ENCODE assay signal across 1 cellular context in genomic region chr17:79927136-79927661, GRCh38.
TF ChIP-seq lines count a peak whose summit lies in the region.

No MANE protein-coding gene starts in this region.

TF ChIP-seq in HepG2, 621 proteins besides CTCF, POLR2A, EP300 and RAD21 (continued from another document and continues in another):
- TF ChIP-seq TCF12 (IDR thresholded peaks at IDR 0.05) = no peak
- TF ChIP-seq TCF12 (CRISPR knock-in tag; IDR thresholded peaks at IDR 0.05) = no peak
- no peak for TF ChIP-seq THAP9 (CRISPR knock-in tag; IDR thresholded peaks at IDR 0.05; ENCODE audit: borderline replicate concordance)
- 0 out of 2 replicates have a peak, but pooled peaks have one; percentile 34 for TF ChIP-seq MAZ (IDR thresholded peaks at IDR 0.05; ENCODE audit: borderline replicate concordance, low read depth, low read length)
- TF ChIP-seq MAZ (CRISPR knock-in tag; IDR thresholded peaks at IDR 0.05; ENCODE audit: low read depth) = no peak
- 0 out of 2 replicates have a peak, but pooled peaks have one; percentile 33 for TF ChIP-seq PHF21A (CRISPR knock-in tag; IDR thresholded peaks at IDR 0.05)
- 0 out of 2 replicates have a peak, but pooled peaks have one; percentile 14 for TF ChIP-seq ZNF274 (CRISPR knock-in tag; IDR thresholded peaks at IDR 0.05)
- 0 out of 2 replicates have a peak, but pooled peaks have one; percentile 57 for TF ChIP-seq ZNF878 (CRISPR knock-in tag; IDR thresholded peaks at IDR 0.05)
- no peak for TF ChIP-seq ZFP41 (CRISPR knock-in tag; IDR thresholded peaks at IDR 0.05; ENCODE audit: borderline replicate concordance)
- TF ChIP-seq ZGPAT (CRISPR knock-in tag; IDR thresholded peaks at IDR 0.05) = no peak
- no peak for TF ChIP-seq ZNF775 (CRISPR knock-in tag; IDR thresholded peaks at IDR 0.05; ENCODE audit: borderline replicate concordance)
- no peak for TF ChIP-seq BCLAF1 (IDR thresholded peaks at IDR 0.05)
- no peak for TF ChIP-seq ZNF597 (CRISPR knock-in tag; IDR thresholded peaks at IDR 0.05)
- no peak for TF ChIP-seq NRL (CRISPR knock-in tag; IDR thresholded peaks at IDR 0.05; ENCODE audit: borderline replicate concordance)
- TF ChIP-seq RFX1 (IDR thresholded peaks at IDR 0.05) = no peak
- 0 out of 2 replicates have a peak, but pooled peaks have one; percentile 43 for TF ChIP-seq ZNF432 (CRISPR knock-in tag; IDR thresholded peaks at IDR 0.05; ENCODE audit: borderline replicate concordance)
- no peak; the same call in 1 of the 2 replicates for TF ChIP-seq HIC2 (CRISPR knock-in tag; IDR thresholded peaks at IDR 0.05; ENCODE audit: low read depth)
- TF ChIP-seq ZNF143 (CRISPR knock-in tag; IDR thresholded peaks at IDR 0.05) = no peak
- 0 out of 2 replicates have a peak, but pooled peaks have one; percentile 6 for TF ChIP-seq ARID5B (CRISPR knock-in tag; IDR thresholded peaks at IDR 0.05)
- no peak for TF ChIP-seq TBL1XR1 (IDR thresholded peaks at IDR 0.05; ENCODE audit: borderline replicate concordance, low read length, partially characterized antibody)
- 0 out of 2 replicates have a peak, but pooled peaks have one; percentile 57 for TF ChIP-seq FOXO4 (CRISPR knock-in tag; conservative IDR thresholded peaks at IDR 0.05)
- 0 out of 2 replicates have a peak, but pooled peaks have one; percentile 15 for TF ChIP-seq PRDM10 (CRISPR knock-in tag; IDR thresholded peaks at IDR 0.05; ENCODE audit: low read depth)
- no peak; the same call in 1 of the 2 replicates for TF ChIP-seq TAF1 (CRISPR knock-in tag; IDR thresholded peaks at IDR 0.05)
- no peak for TF ChIP-seq PAXIP1 (CRISPR knock-in tag; conservative IDR thresholded peaks at IDR 0.05)
- no peak for TF ChIP-seq MEIS2 (CRISPR knock-in tag; IDR thresholded peaks at IDR 0.05)
- no peak for TF ChIP-seq AGO2 (optimal IDR thresholded peaks at IDR 0.05; ENCODE audit: low read depth, low read length)
